19 cellular contexts compared by ENCODE assay signal in the genomic region with DNA sequence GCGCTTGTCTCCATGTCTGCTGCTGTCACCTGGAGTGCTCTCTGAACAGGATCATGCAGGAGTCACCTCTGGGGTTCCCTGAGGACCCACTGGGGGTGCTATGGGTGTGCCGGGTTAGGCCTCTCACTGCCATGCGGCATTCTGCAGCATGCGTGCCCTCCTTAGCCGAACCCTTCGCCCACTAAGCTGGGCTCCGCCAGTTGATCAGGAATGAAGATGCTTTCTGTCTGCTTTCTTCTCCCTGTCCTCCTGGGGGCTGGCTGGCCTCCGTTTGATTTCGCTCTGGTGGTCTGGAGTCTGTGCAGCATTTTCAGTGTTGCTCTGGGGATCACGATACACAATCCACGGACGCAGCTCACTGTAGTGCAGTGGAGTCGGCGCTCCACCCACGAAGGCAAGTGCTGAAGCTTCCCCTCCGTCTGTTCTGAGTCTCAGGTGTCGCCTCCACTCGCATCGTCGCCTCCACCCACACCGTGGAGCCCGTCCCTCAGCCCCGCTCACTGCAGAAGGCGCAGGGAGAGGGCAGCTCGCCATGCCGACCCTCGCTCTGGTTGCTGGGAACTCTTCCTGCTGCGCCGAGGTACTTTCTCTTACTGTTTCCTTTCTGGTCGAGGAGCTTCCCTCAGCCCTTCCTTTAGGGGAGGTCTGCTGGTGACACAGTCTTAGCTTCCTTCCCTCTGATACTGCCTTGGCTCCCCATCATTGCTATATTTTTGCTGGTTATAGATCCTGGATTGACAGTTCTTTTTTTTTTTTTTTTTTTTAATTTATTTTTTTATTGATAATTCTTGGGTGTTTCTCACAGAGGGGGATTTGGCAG. TPM values are rescaled to one million over a fixed set of nuclear protein-coding genes. Genes with fewer than 3 reads are reported as not detected.
DNase-seq lines count a peak whose midpoint lies in the region; ATAC-seq and TF ChIP-seq lines count a peak whose summit lies in the region.
"Had no signal": no experiment of that assay in that cellular context is flagged by ENCODE, and none has a peak within 500 bp of the region (broad histone marks: within the 10 kb centered on the region; RNA-seq: fewer than 3 reads in every experiment).

No MANE protein-coding gene starts in this region.

- no peak for TF ChIP-seq CTCF in endodermal cell (conservative IDR thresholded peaks at IDR 0.05)
- no peak for TF ChIP-seq CTCF in nephron progenitor cell (IDR thresholded peaks at IDR 0.05)

- H3K4me3 Mint-ChIP-seq in activated T-cell treated with anti-CD3 and anti-CD28 coated beads, Interleukin-2, amount 50 U/mL, for 24 hours = no peak overlapping the region
- H3K4me3 Mint-ChIP-seq in endodermal cell (no peak overlapping the region), nephron progenitor cell (peak overlapping the region; percentile 35)
- H3K4me3 Mint-ChIP-seq: CD14-positive monocyte had no signal

- H3K36me3 ChIP-seq in endodermal cell (ENCODE audit: control insufficient read depth, insufficient read depth, low read length) = peaks cover 36% of the 10 kb centered on the region
- H3K36me3 ChIP-seq: MG63 had no signal

- DNase-seq in activated T-cell treated with anti-CD3 and anti-CD28 coated beads, Interleukin-2, amount 50 U/mL, for 24 hours = no peak
- DNase-seq in activated T-cell treated with anti-CD3 and anti-CD28 coated beads, Interleukin-2, amount 50 U/mL, for 1 hour = no peak
- DNase-seq in endodermal cell (no peak), nephron progenitor cell (no peak), DMS79 treated with DMSO at 0.1 percent for 48 hours (lab: John Stamatoyannopoulos, UW) (no peak)
- DNase-seq: 8988T, COR-L47, DMS 273 treated with DMSO at 0.1 percent for 48 hours, GDM1, Kasumi-1, MG63, NCI-H1048, NCI-H1436 treated with DMSO at 0.1 percent for 48 hours, NCI-H2029, NCI-H526 had no signal

- H3K9ac ChIP-seq in endodermal cell (ENCODE audit: extremely low read depth, low read length, poor library complexity, severe bottlenecking) = no peak overlapping the region

- peak overlapping the region; percentile 41 for H3K27ac Mint-ChIP-seq in activated T-cell treated with anti-CD3 and anti-CD28 coated beads, Interleukin-2, amount 50 U/mL, for 24 hours
- H3K27ac Mint-ChIP-seq in endodermal cell (peak overlapping the region; percentile 76), nephron progenitor cell (peak overlapping the region; percentile 29)

- no peaks in the 10 kb centered on the region for H3K9me3 Mint-ChIP-seq in activated T-cell treated with anti-CD3 and anti-CD28 coated beads, Interleukin-2, amount 50 U/mL, for 24 hours
- H3K9me3 Mint-ChIP-seq in endodermal cell (peaks cover 10% of the 10 kb centered on the region), nephron progenitor cell (peaks cover 19% of the 10 kb centered on the region)

- H3K4me1 ChIP-seq in endodermal cell (ENCODE audit: control insufficient read depth, insufficient read depth, low read length) = peaks cover 5% of the 10 kb centered on the region

- H3K27me3 ChIP-seq in endodermal cell (ENCODE audit: control insufficient read depth, insufficient read depth, low read length, poor library complexity, severe bottlenecking) = no peaks in the 10 kb centered on the region
- H3K27me3 ChIP-seq: MG63 had no signal

- WGBS in endodermal cell (ENCODE audit: insufficient coverage in 1 of 2, insufficient read length in 1 of 2), 2 experiments = 93 to 94% methylated on average over 27 to 30 of the region's 30 CpGs

- H3K27me3 Mint-ChIP-seq in activated T-cell treated with anti-CD3 and anti-CD28 coated beads, Interleukin-2, amount 50 U/mL, for 24 hours = no peaks in the 10 kb centered on the region
- H3K27me3 Mint-ChIP-seq in endodermal cell (ENCODE audit: insufficient read depth) = no peaks in the 10 kb centered on the region
- peaks cover 3% of the 10 kb centered on the region for H3K27me3 Mint-ChIP-seq in nephron progenitor cell (ENCODE audit: low read depth, poor library complexity)

- ATAC-seq in HG03095 (IDR thresholded peaks at IDR 0.05; ENCODE audit: unreplicated experiment) (no peak), HG02588 (IDR thresholded peaks at IDR 0.05; ENCODE audit: unreplicated experiment) (no peak), GM19467 (IDR thresholded peaks at IDR 0.05; ENCODE audit: unreplicated experiment) (no peak)

- no peaks in the 10 kb centered on the region for H3K4me1 Mint-ChIP-seq in activated T-cell treated with anti-CD3 and anti-CD28 coated beads, Interleukin-2, amount 50 U/mL, for 24 hours (ENCODE audit: low read depth)
- H3K4me1 Mint-ChIP-seq in endodermal cell (peaks cover 11% of the 10 kb centered on the region), nephron progenitor cell (peaks cover 15% of the 10 kb centered on the region)

- H3K9me3 ChIP-seq in endodermal cell (ENCODE audit: control insufficient read depth, low read length) = peaks cover 7% of the 10 kb centered on the region
- H3K9me3 ChIP-seq: MG63 had no signal

- H3K36me3 Mint-ChIP-seq in activated T-cell treated with anti-CD3 and anti-CD28 coated beads, Interleukin-2, amount 50 U/mL, for 24 hours (ENCODE audit: low read depth) = peaks cover 77% of the 10 kb centered on the region
- peaks cover 70% of the 10 kb centered on the region for H3K36me3 Mint-ChIP-seq in endodermal cell (ENCODE audit: low read depth)
- H3K36me3 Mint-ChIP-seq in nephron progenitor cell (ENCODE audit: low read depth) = peaks cover 66% of the 10 kb centered on the region

- H3K4me3 ChIP-seq in endodermal cell (ENCODE audit: low read length) = no peak overlapping the region
- H3K4me3 ChIP-seq: MG63 had no signal

- H3K27ac ChIP-seq in endodermal cell (ENCODE audit: low read depth, low read length) = no peak overlapping the region

RNA-seq across cellular contexts. Expression of a gene that starts 29.2 kb away (rescaled TPM):
- 10 to 100 TPM; 45.7 to 52.4 TPM for total RNA-seq in endodermal cell
- polyA plus RNA-seq in endodermal cell (2013, experiment 1 of 2) = 22.3 TPM
- 22.7 TPM for polyA plus RNA-seq in endodermal cell (2013, experiment 2 of 2)

RNA-seq across cellular contexts. Expression of a gene that starts 33.6 kb away (rescaled TPM):
- 100 to 1,000 TPM; 107 to 125 TPM for total RNA-seq in endodermal cell
- 86.3 TPM for polyA plus RNA-seq in endodermal cell (2013, experiment 1 of 2)
- polyA plus RNA-seq in endodermal cell (2013, experiment 2 of 2) = 66.7 TPM
- polyA plus RNA-seq: CD14-positive monocyte had no signal

RNA-seq across cellular contexts. Expression of a gene that starts 44.5 kb away (rescaled TPM):
- 100 to 1,000 TPM; 153 to 208 TPM for total RNA-seq in endodermal cell
- 137 TPM for polyA plus RNA-seq in endodermal cell (2013, experiment 1 of 2)
- polyA plus RNA-seq in endodermal cell (2013, experiment 2 of 2) = 132 TPM
